Comparison of ENCODE assay signal across 9 cellular contexts in genomic region chr6:42224222-42225042, GRCh38. TPM values are rescaled to one million over a fixed set of nuclear protein-coding genes. Genes with fewer than 3 reads are reported as not detected.
A peak's percentile ranks its signal among the peaks of the same experiment; 100 is the strongest.
DNase-seq lines count a peak whose midpoint lies in the region; ATAC-seq lines count a peak whose summit lies in the region.
"Had no signal": no experiment of that assay in that cellular context is flagged by ENCODE, and none has a peak within 500 bp of the region (broad histone marks: within the 10 kb centered on the region; RNA-seq: fewer than 3 reads in every experiment).

No MANE protein-coding gene starts in this region.

- H3K4me1 ChIP-seq in CD4-positive, CD25-positive, alpha-beta regulatory T cell (ENCODE audit: control insufficient read depth, insufficient read depth, low read length, poor library complexity, severe bottlenecking) = no peaks in the 10 kb centered on the region

- DNase-seq in CD4-positive, CD25-positive, alpha-beta regulatory T cell = peak in 1 of 3 donors; percentile 63
- DNase-seq in activated naive CD4-positive, alpha-beta T cell treated with anti-CD3 and anti-CD28 coated beads, Interleukin-2, amount 50 U/mL, for 72 hours (ENCODE audit: low spot score in 2 of 2) = no peak
- peak; percentile 4 for DNase-seq in stimulated activated naive B cell treated with anti-CD40 and anti-IgM and Interleukin-4, amounts not matched to agents 10 μg/mL and 1 μg/mL and 100 μg/mL, for 72 hours
- DNase-seq in DMS 273 treated with DMSO at 0.1 percent for 48 hours (lab: John Stamatoyannopoulos, UW) (no peak), COR-L47 (lab: John Stamatoyannopoulos, UW) (no peak)
- no peak for DNase-seq in stimulated activated naive CD4-positive, alpha-beta T cell (lab: John Stamatoyannopoulos, UW)

- H3K36me3 ChIP-seq in CD4-positive, CD25-positive, alpha-beta regulatory T cell (ENCODE audit: control insufficient read depth, insufficient read depth, low read length) = peaks cover 28% of the 10 kb centered on the region

- no peaks in the 10 kb centered on the region for H3K27me3 ChIP-seq in CD4-positive, CD25-positive, alpha-beta regulatory T cell (ENCODE audit: control insufficient read depth, insufficient read depth, low read length)

- ATAC-seq in CD4-positive, CD25-positive, alpha-beta regulatory T cell (ENCODE audit: low read depth in 2 of 2) = peak; percentile 77 to 88
- peak; percentile 74 for ATAC-seq in GM19324 (IDR thresholded peaks at IDR 0.05; ENCODE audit: low FRiP score, unreplicated experiment)
- peak; percentile 78 for ATAC-seq in HG03139 (IDR thresholded peaks at IDR 0.05; ENCODE audit: unreplicated experiment)
- peak; percentile 100 for ATAC-seq in activated naive CD4-positive, alpha-beta T cell treated with anti-CD3 and anti-CD28 coated beads, Interleukin-2, amount 50 U/mL, for 72 hours
- peak; percentile 97 to 99 for ATAC-seq in stimulated activated naive B cell treated with anti-CD40 and anti-IgM and Interleukin-4, amounts not matched to agents 10 μg/mL and 1 μg/mL and 100 μg/mL, for 72 hours (replicated peaks)

- no peaks in the 10 kb centered on the region for H3K9me3 ChIP-seq in CD4-positive, CD25-positive, alpha-beta regulatory T cell (ENCODE audit: control insufficient read depth in 2 of 2, low read length in 2 of 2)

- H3K4me3 Mint-ChIP-seq in CD4-positive, CD25-positive, alpha-beta regulatory T cell = no peak overlapping the region
- peak overlapping the region in 1 of 2 donors; percentile 25 for H3K4me3 Mint-ChIP-seq in stimulated activated naive B cell treated with anti-CD40 and anti-IgM and Interleukin-4, amounts not matched to agents 10 μg/mL and 1 μg/mL and 100 μg/mL, for 72 hours

- no peaks in the 10 kb centered on the region for H3K27me3 Mint-ChIP-seq in CD4-positive, CD25-positive, alpha-beta regulatory T cell
- H3K27me3 Mint-ChIP-seq in stimulated activated naive B cell treated with anti-CD40 and anti-IgM and Interleukin-4, amounts not matched to agents 10 μg/mL and 1 μg/mL and 100 μg/mL, for 72 hours = no peaks in the 10 kb centered on the region

- peak overlapping the region in 2 of 3 donors; percentile 69 to 78 for H3K27ac Mint-ChIP-seq in CD4-positive, CD25-positive, alpha-beta regulatory T cell
- peak overlapping the region; percentile 27 to 85 for H3K27ac Mint-ChIP-seq in activated naive CD4-positive, alpha-beta T cell treated with anti-CD3 and anti-CD28 coated beads, Interleukin-2, amount 50 U/mL, for 72 hours
- H3K27ac Mint-ChIP-seq in stimulated activated naive B cell treated with anti-CD40 and anti-IgM and Interleukin-4, amounts not matched to agents 10 μg/mL and 1 μg/mL and 100 μg/mL, for 72 hours = peak overlapping the region; percentile 51

- H3K4me1 Mint-ChIP-seq in CD4-positive, CD25-positive, alpha-beta regulatory T cell = peaks cover 0 to 6% (median 3%) of the 10 kb centered on the region in 4 donors
- H3K4me1 Mint-ChIP-seq in stimulated activated naive B cell treated with anti-CD40 and anti-IgM and Interleukin-4, amounts not matched to agents 10 μg/mL and 1 μg/mL and 100 μg/mL, for 72 hours = peaks cover 7 to 12% of the 10 kb centered on the region in 2 donors

- no peaks in the 10 kb centered on the region for H3K9me3 Mint-ChIP-seq in CD4-positive, CD25-positive, alpha-beta regulatory T cell
- no peaks in the 10 kb centered on the region for H3K9me3 Mint-ChIP-seq in activated naive CD4-positive, alpha-beta T cell treated with anti-CD3 and anti-CD28 coated beads, Interleukin-2, amount 50 U/mL, for 72 hours
- no peaks in the 10 kb centered on the region for H3K9me3 Mint-ChIP-seq in stimulated activated naive B cell treated with anti-CD40 and anti-IgM and Interleukin-4, amounts not matched to agents 10 μg/mL and 1 μg/mL and 100 μg/mL, for 72 hours

- no peak overlapping the region for H3K27ac ChIP-seq in CD4-positive, CD25-positive, alpha-beta regulatory T cell (ENCODE audit: insufficient read depth, low read length, poor library complexity, severe bottlenecking)

- no peak overlapping the region for H3K4me3 ChIP-seq in CD4-positive, CD25-positive, alpha-beta regulatory T cell (ENCODE audit: low read depth, low read length)
- H3K4me3 ChIP-seq: lung had no signal

- H3K36me3 Mint-ChIP-seq in CD4-positive, CD25-positive, alpha-beta regulatory T cell = peaks cover 11% of the 10 kb centered on the region
- no peaks in the 10 kb centered on the region for H3K36me3 Mint-ChIP-seq in activated naive CD4-positive, alpha-beta T cell treated with anti-CD3 and anti-CD28 coated beads, Interleukin-2, amount 50 U/mL, for 72 hours
- H3K36me3 Mint-ChIP-seq in stimulated activated naive B cell treated with anti-CD40 and anti-IgM and Interleukin-4, amounts not matched to agents 10 μg/mL and 1 μg/mL and 100 μg/mL, for 72 hours = no peaks in the 10 kb centered on the region

RNA-seq across cellular contexts. Expression of gene MRPS10, which starts 6.8 kb away (rescaled TPM):
- 16.2 TPM for total RNA-seq in CD4-positive, CD25-positive, alpha-beta regulatory T cell
- 10 to 100 TPM; 44.7 to 53.9 (median 48.3) TPM for polyA plus RNA-seq in CD4-positive, CD25-positive, alpha-beta regulatory T cell
- 10 to 100 TPM; 30.8 to 37.4 TPM for total RNA-seq in activated naive CD4-positive, alpha-beta T cell treated with anti-CD3 and anti-CD28 coated beads, Interleukin-2, amount 50 U/mL, for 72 hours

RNA-seq across cellular contexts. Expression of gene GUCA1B, which starts 29.7 kb away (rescaled TPM):
- 2.2 TPM for total RNA-seq in CD4-positive, CD25-positive, alpha-beta regulatory T cell
- under 1 TPM in 1 of 4 donors, not detected in 3; 0.40 TPM for polyA plus RNA-seq in CD4-positive, CD25-positive, alpha-beta regulatory T cell
- 1 to 10 TPM; 2.7 to 7.6 TPM for total RNA-seq in activated naive CD4-positive, alpha-beta T cell treated with anti-CD3 and anti-CD28 coated beads, Interleukin-2, amount 50 U/mL, for 72 hours

RNA-seq across cellular contexts. Expression of gene GUCA1A, which starts 51.3 kb away (rescaled TPM):
- not detected for total RNA-seq in CD4-positive, CD25-positive, alpha-beta regulatory T cell
- not detected for polyA plus RNA-seq in CD4-positive, CD25-positive, alpha-beta regulatory T cell
- under 1 TPM; 0.14 to 0.37 TPM for total RNA-seq in activated naive CD4-positive, alpha-beta T cell treated with anti-CD3 and anti-CD28 coated beads, Interleukin-2, amount 50 U/mL, for 72 hours
- total RNA-seq: lung had no signal
